ENCODE assay signal across 8 cellular contexts in genomic region chr19:11693505-11694499, GRCh38. TPM values are rescaled to one million over a fixed set of nuclear protein-coding genes. Genes with fewer than 3 reads are reported as not detected.
DNase-seq lines count a peak whose midpoint lies in the region; ATAC-seq and TF ChIP-seq lines count a peak whose summit lies in the region.

No MANE protein-coding gene starts in this region.

- H3K27ac Mint-ChIP-seq in activated CD8-positive, alpha-beta T cell treated with anti-CD3 and anti-CD28 coated beads for 36 hours: no peak overlapping the region
- H3K27ac Mint-ChIP-seq in stimulated activated effector memory CD8-positive, alpha-beta T cell treated with anti-CD3 and anti-CD28 coated beads, Interleukin-12 subunit alpha, Interleukin-12 subunit beta, amount 100 ng/mL, for 72 hours: no peak overlapping the region

- ATAC-seq in activated CD8-positive, alpha-beta T cell treated with anti-CD3 and anti-CD28 coated beads for 36 hours: no peak
- no peak for ATAC-seq in stimulated activated effector memory CD8-positive, alpha-beta T cell treated with anti-CD3 and anti-CD28 coated beads, Interleukin-12 subunit alpha, Interleukin-12 subunit beta, amount 100 ng/mL, for 72 hours
- ATAC-seq in HG02938 (IDR thresholded peaks at IDR 0.05; ENCODE audit: unreplicated experiment): no peak

- TF ChIP-seq CTCF in activated CD8-positive, alpha-beta T cell treated with anti-CD3 and anti-CD28 coated beads for 36 hours (IDR thresholded peaks at IDR 0.05): no peak

- peaks cover 9% of the 10 kb centered on the region; the same call in 1 of the 2 replicates for H3K9me3 ChIP-seq in MG63

- no peaks in the 10 kb centered on the region for H3K27me3 ChIP-seq in MG63

- CTCF ChIA-PET in activated CD8-positive, alpha-beta T cell treated with anti-CD3 and anti-CD28 coated beads for 36 hours (lab: Charles Lee): interaction anchor here (0.6 to 1.6 kb wide), 3 partner anchors 17 to 118 kb away, joined by 3 to 4 read pairs (median 3); partner anchors contain the start of gene ZNF491

- POLR2A ChIA-PET in activated CD8-positive, alpha-beta T cell treated with anti-CD3 and anti-CD28 coated beads for 36 hours (lab: Charles Lee): no interaction called here

- H3K36me3 Mint-ChIP-seq in activated CD8-positive, alpha-beta T cell treated with anti-CD3 and anti-CD28 coated beads for 36 hours (ENCODE audit: low read depth): peaks cover 1% of the 10 kb centered on the region
- no peaks in the 10 kb centered on the region for H3K36me3 Mint-ChIP-seq in stimulated activated effector memory CD8-positive, alpha-beta T cell treated with anti-CD3 and anti-CD28 coated beads, Interleukin-12 subunit alpha, Interleukin-12 subunit beta, amount 100 ng/mL, for 72 hours

- peak overlapping the region; percentile 73 for H3K4me3 ChIP-seq in MG63

- peaks cover 39% of the 10 kb centered on the region for H3K27me3 Mint-ChIP-seq in activated CD8-positive, alpha-beta T cell treated with anti-CD3 and anti-CD28 coated beads for 36 hours

- peak overlapping the region; percentile 95 for H3K4me3 Mint-ChIP-seq in activated CD8-positive, alpha-beta T cell treated with anti-CD3 and anti-CD28 coated beads for 36 hours
- H3K4me3 Mint-ChIP-seq in stimulated activated effector memory CD8-positive, alpha-beta T cell treated with anti-CD3 and anti-CD28 coated beads, Interleukin-12 subunit alpha, Interleukin-12 subunit beta, amount 100 ng/mL, for 72 hours: peak overlapping the region; percentile 85

- peaks cover 15% of the 10 kb centered on the region for H3K4me1 Mint-ChIP-seq in activated CD8-positive, alpha-beta T cell treated with anti-CD3 and anti-CD28 coated beads for 36 hours (ENCODE audit: low read depth)
- H3K4me1 Mint-ChIP-seq in stimulated activated effector memory CD8-positive, alpha-beta T cell treated with anti-CD3 and anti-CD28 coated beads, Interleukin-12 subunit alpha, Interleukin-12 subunit beta, amount 100 ng/mL, for 72 hours: peaks cover 8% of the 10 kb centered on the region

- peak; percentile 3 for DNase-seq in NCI-H2029 (lab: John Stamatoyannopoulos, UW)
- DNase-seq in NCI-H2029 treated with DMSO at 0.1 percent for 48 hours (lab: John Stamatoyannopoulos, UW): no peak
- peak; percentile 64 for DNase-seq in MG63
- DNase-seq in activated CD8-positive, alpha-beta T cell treated with anti-CD3 and anti-CD28 coated beads for 36 hours: no peak
- peak; percentile 67 for DNase-seq in iPS DF 19.7 (ENCODE audit: low read depth, low spot score)
- no peak for DNase-seq in stimulated activated effector memory CD8-positive, alpha-beta T cell treated with anti-CD3 and anti-CD28 coated beads, Interleukin-12 subunit alpha, Interleukin-12 subunit beta, amount 100 ng/mL, for 72 hours (ENCODE audit: low spot score in 2 of 2)
- no peak for DNase-seq in inferior parietal cortex (ENCODE audit: extremely low spot score)

- no peaks in the 10 kb centered on the region for H3K36me3 ChIP-seq in MG63

- intact Hi-C loops in activated CD8-positive, alpha-beta T cell treated with anti-CD3 and anti-CD28 coated beads for 36 hours (cut with micrococcal nuclease): no loop called here

- no peaks in the 10 kb centered on the region for H3K9me3 Mint-ChIP-seq in activated CD8-positive, alpha-beta T cell treated with anti-CD3 and anti-CD28 coated beads for 36 hours
- H3K9me3 Mint-ChIP-seq in stimulated activated effector memory CD8-positive, alpha-beta T cell treated with anti-CD3 and anti-CD28 coated beads, Interleukin-12 subunit alpha, Interleukin-12 subunit beta, amount 100 ng/mL, for 72 hours: peaks cover 6% of the 10 kb centered on the region

RNA-seq across cellular contexts. Expression of gene ZNF823, which starts 44.9 kb away (rescaled TPM):
- total RNA-seq in MG63 (2014; rRNA removed; shearing (Covaris generic); ENCODE audit: low replicate concordance): 10.1 and 14.8 TPM in 2 replicates
- 1 to 10 TPM; 3.3 to 3.9 TPM for total RNA-seq in activated CD8-positive, alpha-beta T cell treated with anti-CD3 and anti-CD28 coated beads for 36 hours

Comparison
In these comparisons a context has a peak if more than half of its experiments do, and no peak if none do; other contexts are left out.
1. DNase-seq: peak in NCI-H2029 (single experiment), MG63 (single experiment) and iPS DF 19.7 (single experiment); none in NCI-H2029 treated with DMSO at 0.1 percent for 48 hours (single experiment), activated CD8-positive, alpha-beta T cell treated with anti-CD3 and anti-CD28 coated beads for 36 hours (single experiment), stimulated activated effector memory CD8-positive, alpha-beta T cell treated with anti-CD3 and anti-CD28 coated beads, Interleukin-12 subunit alpha, Interleukin-12 subunit beta, amount 100 ng/mL, for 72 hours (0 of 2) and inferior parietal cortex (single experiment).